Comparison of ENCODE assay signal across 18 cellular contexts in genomic region chr4:113579360-113579759, GRCh38.
DNase-seq lines count a peak whose midpoint lies in the region; ATAC-seq, FAIRE-seq and TF ChIP-seq lines count a peak whose summit lies in the region.
"Had no signal": no experiment of that assay in that cellular context is flagged by ENCODE, and none has a peak within 500 bp of the region (broad histone marks: within the 10 kb centered on the region; RNA-seq: fewer than 3 reads in every experiment).

No MANE protein-coding gene starts in this region.

- peaks cover 26 to 49% of the 10 kb centered on the region in 2 donors for H3K4me1 Mint-ChIP-seq in stimulated activated naive B cell treated with anti-CD40 and anti-IgM and Interleukin-4, amounts not matched to agents 10 μg/mL and 1 μg/mL and 100 μg/mL, for 72 hours

- peaks cover 3 to 4% of the 10 kb centered on the region in 2 donors for H3K9me3 Mint-ChIP-seq in stimulated activated naive B cell treated with anti-CD40 and anti-IgM and Interleukin-4, amounts not matched to agents 10 μg/mL and 1 μg/mL and 100 μg/mL, for 72 hours
- H3K9me3 Mint-ChIP-seq: CD8-positive, alpha-beta T cell had no signal

- H3K4me3 ChIP-seq in right atrium auricular region (no peak overlapping the region), DOHH2 (ENCODE audit: low read length) (peak overlapping the region; percentile 17), GM12878 (no peak overlapping the region)
- H3K4me3 ChIP-seq: MG63 had no signal

- ATAC-seq in Right ventricle myocardium inferior (no peak), GM12878 (peak; percentile 31)
- ATAC-seq in stimulated activated naive B cell treated with anti-CD40 and anti-IgM and Interleukin-4, amounts not matched to agents 10 μg/mL and 1 μg/mL and 100 μg/mL, for 72 hours (replicated peaks) = no peak
- ATAC-seq: CD8-positive, alpha-beta T cell had no signal

- H3K79me2 ChIP-seq in DOHH2 (ENCODE audit: control insufficient read depth, low read length) (peaks cover 91% of the 10 kb centered on the region), GM12878 (ENCODE audit: control insufficient read depth, insufficient read depth, low read length) (no peaks in the 10 kb centered on the region)

- TF ChIP-seq CTCF in right atrium auricular region (IDR thresholded peaks at IDR 0.05) (no peak), DOHH2 (IDR thresholded peaks at IDR 0.05; ENCODE audit: low read depth, low read length, poor library complexity, severe bottlenecking) (no peak), GM12878 (IDR thresholded peaks at IDR 0.05 in 2 of 3, conservative IDR thresholded peaks at IDR 0.05 in 1 of 3; ENCODE audit: control insufficient read depth in 2 of 3, extremely low read depth in 1 of 3, insufficient read depth in 1 of 3, low read depth in 3 of 3, low read length in 3 of 3) (no peak)

- no peak for TF ChIP-seq EP300 in GM12878 (IDR thresholded peaks at IDR 0.05; ENCODE audit: borderline replicate concordance in 1 of 2, control insufficient read depth in 1 of 2, low read depth in 2 of 2, low read length in 2 of 2)

- peaks cover 51% of the 10 kb centered on the region for H3F3A ChIP-seq in DOHH2 (ENCODE audit: control insufficient read depth, insufficient read depth)

- POLR2A ChIA-PET in GM12878 (lab: Charles Lee) = no interaction called here

- no peaks in the 10 kb centered on the region for H3K27me3 Mint-ChIP-seq in stimulated activated naive B cell treated with anti-CD40 and anti-IgM and Interleukin-4, amounts not matched to agents 10 μg/mL and 1 μg/mL and 100 μg/mL, for 72 hours

- H3K36me3 Mint-ChIP-seq in stimulated activated naive B cell treated with anti-CD40 and anti-IgM and Interleukin-4, amounts not matched to agents 10 μg/mL and 1 μg/mL and 100 μg/mL, for 72 hours = peaks cover 19 to 29% of the 10 kb centered on the region in 2 donors

- WGBS in GM12878 (ENCODE audit: insufficient coverage, insufficient replicate concordance, low lambda C conversion rate, missing lambda C conversion rate) = 55% methylated on average over 1 of the region's 1 CpG

- no peaks in the 10 kb centered on the region for H3K27me3 ChIP-seq in right atrium auricular region
- no peaks in the 10 kb centered on the region for H3K27me3 ChIP-seq in DOHH2 (ENCODE audit: control insufficient read depth, low read length)
- H3K27me3 ChIP-seq in GM12878 (replicated peaks in 1 of 2; ENCODE audit: control insufficient read depth in 2 of 2, insufficient read depth in 2 of 2, low read length in 1 of 2) = no peaks in the 10 kb centered on the region
- H3K27me3 ChIP-seq: MG63 had no signal

- no TSS peak for BruUV-seq in GM12878 (replicated peaks; lab: Mats Ljungman, UMichigan)

- no peaks in the 10 kb centered on the region for H3K9me2 ChIP-seq in DOHH2 (replicated peaks; ENCODE audit: control insufficient read depth, low read length)

- H3K27ac ChIP-seq in right atrium auricular region (peak overlapping the region; percentile 18 to 89), DOHH2 (ENCODE audit: low read depth, low read length) (peak overlapping the region; percentile 98), GM12878 (ENCODE audit: control insufficient read depth, insufficient read depth) (no peak overlapping the region)

- H3K9me3 ChIP-seq in right atrium auricular region (no peaks in the 10 kb centered on the region), DOHH2 (ENCODE audit: control insufficient read depth, insufficient read depth, low read length) (no peaks in the 10 kb centered on the region), GM12878 (replicated peaks; ENCODE audit: control insufficient read depth, insufficient read depth, low read length) (no peaks in the 10 kb centered on the region; the same call in 2 of the 3 replicates)
- H3K9me3 ChIP-seq: MG63 had no signal

- H3K4me1 ChIP-seq in right atrium auricular region (peaks cover 0 to 50% of the 10 kb centered on the region in 2 donors), DOHH2 (ENCODE audit: control insufficient read depth, low read length) (peaks cover 100% of the 10 kb centered on the region), GM12878 (ENCODE audit: control insufficient read depth, insufficient read depth, low read length) (peaks cover 2% of the 10 kb centered on the region; the same call in 1 of the 2 replicates)

- H3K9ac ChIP-seq in GM12878 (ENCODE audit: control insufficient read depth, insufficient read depth, low read length) = no peak overlapping the region

- no peak for TF ChIP-seq POLR2A in GM12878 (IDR thresholded peaks at IDR 0.05; ENCODE audit: low read depth, low read length)

- RAD21 ChIA-PET in GM12878 (lab: Charles Lee; ENCODE audit: unreplicated experiment) = interaction anchor here (1.1 to 2.1 kb wide), 3 partner anchors 12 to 180 kb away, joined by 3 to 6 read pairs (median 3); no protein-coding TSS in a partner anchor

- intact Hi-C loops in Right ventricle myocardium inferior (cut with DNase I) = no loop called here
- intact Hi-C loops in GM12878 (cut with micrococcal nuclease; ENCODE audit: unreplicated experiment) = no loop called here

- H4K20me1 ChIP-seq in DOHH2 (ENCODE audit: control insufficient read depth, insufficient read depth, low read depth, low read length) = no peaks in the 10 kb centered on the region
- no peaks in the 10 kb centered on the region for H4K20me1 ChIP-seq in GM12878 (ENCODE audit: control insufficient read depth, insufficient read depth)

- in situ Hi-C loops in GM12878 (cut with MboI) = no loop called here

- H3K27ac Mint-ChIP-seq in stimulated activated naive B cell treated with anti-CD40 and anti-IgM and Interleukin-4, amounts not matched to agents 10 μg/mL and 1 μg/mL and 100 μg/mL, for 72 hours = peak overlapping the region; percentile 1
- H3K27ac Mint-ChIP-seq: CD8-positive, alpha-beta T cell had no signal

- no peak for DNase-seq in right atrium auricular region (ENCODE audit: low spot score)
- DNase-seq in Right ventricle myocardium inferior (ENCODE audit: missing footprints) = no peak
- DNase-seq in GM12878 (ENCODE audit: low read depth, low spot score) = no peak
- no peak for DNase-seq in stimulated activated naive B cell treated with anti-CD40 and anti-IgM and Interleukin-4, amounts not matched to agents 10 μg/mL and 1 μg/mL and 100 μg/mL, for 72 hours
- DNase-seq in hypothalamus (lab: John Stamatoyannopoulos, UW) = no peak
- no peak for DNase-seq in NCI-H1694 (lab: John Stamatoyannopoulos, UW)
- DNase-seq: AML-193; CD8-positive, alpha-beta T cell; DMS79 treated with DMSO at 0.1 percent for 48 hours; GDM1; MG63; NCI-H1092; NCI-H146; NCI-H2227 treated with DMSO at 0.1 percent for 48 hours; NCI-H524 had no signal

- TF ChIP-seq RAD21 in GM12878 (IDR thresholded peaks at IDR 0.05; ENCODE audit: insufficient read depth, low read depth, low read length) = no peak

- H3K4me3 Mint-ChIP-seq in stimulated activated naive B cell treated with anti-CD40 and anti-IgM and Interleukin-4, amounts not matched to agents 10 μg/mL and 1 μg/mL and 100 μg/mL, for 72 hours = peak overlapping the region in 1 of 2 donors; percentile 2
- H3K4me3 Mint-ChIP-seq: CD8-positive, alpha-beta T cell had no signal

- H3K4me2 ChIP-seq in DOHH2 (ENCODE audit: low read length) = peak overlapping the region; percentile 74
- H3K4me2 ChIP-seq in GM12878 (ENCODE audit: control insufficient read depth, insufficient read depth) = no peak overlapping the region

- no peaks in the 10 kb centered on the region for H3K36me3 ChIP-seq in right atrium auricular region
- peaks cover 39% of the 10 kb centered on the region for H3K36me3 ChIP-seq in DOHH2 (ENCODE audit: control insufficient read depth, low read length)
- peaks cover 0 to 3% of the 10 kb centered on the region in 2 experiments; a peak in 3 of 4 replicates for H3K36me3 ChIP-seq in GM12878 (ENCODE audit: control insufficient read depth in 2 of 2, insufficient read depth in 2 of 2, low read length in 1 of 2)
- H3K36me3 ChIP-seq: MG63 had no signal

- H2AFZ ChIP-seq in GM12878 (ENCODE audit: control insufficient read depth, low read depth, low read length) = no peak overlapping the region

- FAIRE-seq in GM12878 (lab: Jason Lieb, UNC) = no peak
- FAIRE-seq: GM12892, H1 had no signal

- SMC1A ChIA-PET in GM12878 (lab: Charles Lee; ENCODE audit: uncharacterized antibody, unreplicated experiment) = interaction anchor here (1.3 to 13.0 kb wide), 7 partner anchors 12 to 56 kb away, joined by 5 to 151 read pairs (median 6); no protein-coding TSS in a partner anchor

- CTCF ChIA-PET in GM12878 (lab: Yijun Ruan, JAX) = interaction anchor here (1.5 to 3.0 kb wide), 3 partner anchors 11 to 14 kb away, joined by 6 to 12 read pairs (median 7); no protein-coding TSS in a partner anchor

TF ChIP-seq in GM12878, 131 proteins besides CTCF, POLR2A, EP300 and RAD21:
- TF ChIP-seq ZNF207 (IDR thresholded peaks at IDR 0.05; ENCODE audit: borderline replicate concordance) (no peak), RCOR1 (conservative IDR thresholded peaks at IDR 0.05; ENCODE audit: low read depth, low read length) (no peak), ZNF384 (IDR thresholded peaks at IDR 0.05; ENCODE audit: borderline replicate concordance, low read depth, low read length) (no peak), RFX5 (IDR thresholded peaks at IDR 0.05; ENCODE audit: low read depth, low read length) (no peak), BCLAF1 (IDR thresholded peaks at IDR 0.05) (no peak), ATF7 (IDR thresholded peaks at IDR 0.05; ENCODE audit: low read depth) (no peak), KAT2A (conservative IDR thresholded peaks at IDR 0.05; ENCODE audit: control insufficient read depth, low read depth, low read length) (no peak), MYC (IDR thresholded peaks at IDR 0.05; ENCODE audit: insufficient read depth, insufficient read length, insufficient replicate concordance, low read length, severe bottlenecking) (no peak)
TF ChIP-seq in GM12878: peak in this region for 0.
